1 cellular context compared by ENCODE assay signal in genomic region chr19:32373614-32374295, GRCh38.
TF ChIP-seq lines count a peak whose summit lies in the region.

No MANE protein-coding gene starts in this region.

TF ChIP-seq in HepG2, 621 proteins besides CTCF, POLR2A, EP300 and RAD21 (continued from another document and continues in another):
- TF ChIP-seq ZBTB7A (CRISPR knock-in tag; IDR thresholded peaks at IDR 0.05): no peak
- no peak for TF ChIP-seq SAFB2 (CRISPR knock-in tag; IDR thresholded peaks at IDR 0.05; ENCODE audit: borderline replicate concordance, low read depth)
- TF ChIP-seq ZNF574 (CRISPR knock-in tag; IDR thresholded peaks at IDR 0.05): peak; percentile 47; the same call in 1 of the 2 replicates
- TF ChIP-seq, protein P1, sequence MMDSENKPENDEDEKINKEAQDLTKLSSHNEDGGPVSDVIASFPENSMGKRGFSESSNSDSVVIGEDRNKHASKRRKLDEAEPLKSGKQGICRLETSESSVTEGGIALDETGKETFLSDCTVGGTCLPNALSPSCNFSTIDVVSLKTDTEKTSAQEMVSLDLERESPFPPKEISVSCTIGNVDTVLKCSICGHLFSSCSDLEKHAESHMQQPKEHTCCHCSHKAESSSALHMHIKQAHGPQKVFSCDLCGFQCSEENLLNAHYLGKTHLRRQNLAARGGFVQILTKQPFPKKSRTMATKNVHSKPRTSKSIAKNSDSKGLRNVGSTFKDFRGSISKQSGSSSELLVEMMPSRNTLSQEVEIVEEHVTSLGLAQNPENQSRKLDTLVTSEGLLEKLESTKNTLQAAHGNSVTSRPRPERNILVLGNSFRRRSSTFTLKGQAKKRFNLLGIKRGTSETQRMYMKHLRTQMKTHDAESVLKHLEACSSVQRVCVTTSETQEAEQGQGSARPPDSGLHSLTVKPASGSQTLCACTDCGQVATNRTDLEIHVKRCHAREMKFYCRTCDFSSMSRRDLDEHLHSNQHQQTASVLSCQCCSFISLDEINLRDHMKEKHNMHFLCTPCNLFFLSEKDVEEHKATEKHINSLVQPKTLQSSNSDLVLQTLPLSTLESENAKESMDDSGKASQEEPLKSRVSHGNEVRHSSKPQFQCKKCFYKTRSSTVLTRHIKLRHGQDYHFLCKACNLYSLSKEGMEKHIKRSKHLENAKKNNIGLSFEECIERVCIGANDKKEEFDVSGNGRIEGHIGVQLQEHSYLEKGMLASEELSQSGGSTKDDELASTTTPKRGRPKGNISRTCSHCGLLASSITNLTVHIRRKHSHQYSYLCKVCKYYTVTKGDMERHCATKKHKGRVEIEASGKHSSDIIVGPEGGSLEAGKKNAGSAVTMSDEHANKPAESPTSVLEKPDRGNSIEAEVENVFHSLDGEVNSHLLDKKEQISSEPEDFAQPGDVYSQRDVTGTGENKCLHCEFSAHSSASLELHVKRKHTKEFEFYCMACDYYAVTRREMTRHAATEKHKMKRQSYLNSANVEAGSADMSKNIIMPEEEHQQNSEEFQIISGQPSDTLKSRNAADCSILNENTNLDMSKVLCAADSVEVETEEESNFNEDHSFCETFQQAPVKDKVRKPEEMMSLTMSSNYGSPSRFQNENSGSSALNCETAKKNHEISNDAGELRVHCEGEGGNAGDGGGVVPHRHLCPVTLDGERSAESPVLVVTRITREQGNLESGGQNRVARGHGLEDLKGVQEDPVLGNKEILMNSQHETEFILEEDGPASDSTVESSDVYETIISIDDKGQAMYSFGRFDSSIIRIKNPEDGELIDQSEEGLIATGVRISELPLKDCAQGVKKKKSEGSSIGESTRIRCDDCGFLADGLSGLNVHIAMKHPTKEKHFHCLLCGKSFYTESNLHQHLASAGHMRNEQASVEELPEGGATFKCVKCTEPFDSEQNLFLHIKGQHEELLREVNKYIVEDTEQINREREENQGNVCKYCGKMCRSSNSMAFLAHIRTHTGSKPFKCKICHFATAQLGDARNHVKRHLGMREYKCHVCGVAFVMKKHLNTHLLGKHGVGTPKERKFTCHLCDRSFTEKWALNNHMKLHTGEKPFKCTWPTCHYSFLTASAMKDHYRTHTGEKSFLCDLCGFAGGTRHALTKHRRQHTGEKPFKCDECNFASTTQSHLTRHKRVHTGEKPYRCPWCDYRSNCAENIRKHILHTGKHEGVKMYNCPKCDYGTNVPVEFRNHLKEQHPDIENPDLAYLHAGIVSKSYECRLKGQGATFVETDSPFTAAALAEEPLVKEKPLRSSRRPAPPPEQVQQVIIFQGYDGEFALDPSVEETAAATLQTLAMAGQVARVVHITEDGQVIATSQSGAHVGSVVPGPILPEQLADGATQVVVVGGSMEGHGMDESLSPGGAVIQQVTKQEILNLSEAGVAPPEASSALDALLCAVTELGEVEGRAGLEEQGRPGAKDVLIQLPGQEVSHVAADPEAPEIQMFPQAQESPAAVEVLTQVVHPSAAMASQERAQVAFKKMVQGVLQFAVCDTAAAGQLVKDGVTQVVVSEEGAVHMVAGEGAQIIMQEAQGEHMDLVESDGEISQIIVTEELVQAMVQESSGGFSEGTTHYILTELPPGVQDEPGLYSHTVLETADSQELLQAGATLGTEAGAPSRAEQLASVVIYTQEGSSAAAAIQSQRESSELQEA (CRISPR knock-in tag; IDR thresholded peaks at IDR 0.05; ENCODE audit: not compliant biosample characterization): no peak
- 0 out of 2 replicates have a peak, but pooled peaks have one; percentile 46 for TF ChIP-seq ZFP90 (CRISPR knock-in tag; IDR thresholded peaks at IDR 0.05; ENCODE audit: borderline replicate concordance)
- TF ChIP-seq, protein P2, sequence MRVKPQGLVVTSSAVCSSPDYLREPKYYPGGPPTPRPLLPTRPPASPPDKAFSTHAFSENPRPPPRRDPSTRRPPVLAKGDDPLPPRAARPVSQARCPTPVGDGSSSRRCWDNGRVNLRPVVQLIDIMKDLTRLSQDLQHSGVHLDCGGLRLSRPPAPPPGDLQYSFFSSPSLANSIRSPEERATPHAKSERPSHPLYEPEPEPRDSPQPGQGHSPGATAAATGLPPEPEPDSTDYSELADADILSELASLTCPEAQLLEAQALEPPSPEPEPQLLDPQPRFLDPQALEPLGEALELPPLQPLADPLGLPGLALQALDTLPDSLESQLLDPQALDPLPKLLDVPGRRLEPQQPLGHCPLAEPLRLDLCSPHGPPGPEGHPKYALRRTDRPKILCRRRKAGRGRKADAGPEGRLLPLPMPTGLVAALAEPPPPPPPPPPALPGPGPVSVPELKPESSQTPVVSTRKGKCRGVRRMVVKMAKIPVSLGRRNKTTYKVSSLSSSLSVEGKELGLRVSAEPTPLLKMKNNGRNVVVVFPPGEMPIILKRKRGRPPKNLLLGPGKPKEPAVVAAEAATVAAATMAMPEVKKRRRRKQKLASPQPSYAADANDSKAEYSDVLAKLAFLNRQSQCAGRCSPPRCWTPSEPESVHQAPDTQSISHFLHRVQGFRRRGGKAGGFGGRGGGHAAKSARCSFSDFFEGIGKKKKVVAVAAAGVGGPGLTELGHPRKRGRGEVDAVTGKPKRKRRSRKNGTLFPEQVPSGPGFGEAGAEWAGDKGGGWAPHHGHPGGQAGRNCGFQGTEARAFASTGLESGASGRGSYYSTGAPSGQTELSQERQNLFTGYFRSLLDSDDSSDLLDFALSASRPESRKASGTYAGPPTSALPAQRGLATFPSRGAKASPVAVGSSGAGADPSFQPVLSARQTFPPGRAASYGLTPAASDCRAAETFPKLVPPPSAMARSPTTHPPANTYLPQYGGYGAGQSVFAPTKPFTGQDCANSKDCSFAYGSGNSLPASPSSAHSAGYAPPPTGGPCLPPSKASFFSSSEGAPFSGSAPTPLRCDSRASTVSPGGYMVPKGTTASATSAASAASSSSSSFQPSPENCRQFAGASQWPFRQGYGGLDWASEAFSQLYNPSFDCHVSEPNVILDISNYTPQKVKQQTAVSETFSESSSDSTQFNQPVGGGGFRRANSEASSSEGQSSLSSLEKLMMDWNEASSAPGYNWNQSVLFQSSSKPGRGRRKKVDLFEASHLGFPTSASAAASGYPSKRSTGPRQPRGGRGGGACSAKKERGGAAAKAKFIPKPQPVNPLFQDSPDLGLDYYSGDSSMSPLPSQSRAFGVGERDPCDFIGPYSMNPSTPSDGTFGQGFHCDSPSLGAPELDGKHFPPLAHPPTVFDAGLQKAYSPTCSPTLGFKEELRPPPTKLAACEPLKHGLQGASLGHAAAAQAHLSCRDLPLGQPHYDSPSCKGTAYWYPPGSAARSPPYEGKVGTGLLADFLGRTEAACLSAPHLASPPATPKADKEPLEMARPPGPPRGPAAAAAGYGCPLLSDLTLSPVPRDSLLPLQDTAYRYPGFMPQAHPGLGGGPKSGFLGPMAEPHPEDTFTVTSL (CRISPR knock-in tag; IDR thresholded peaks at IDR 0.05; ENCODE audit: borderline replicate concordance): peak; percentile 88; the same call in 1 of the 2 replicates
- peak; percentile 48 for TF ChIP-seq KDM1A (CRISPR knock-in tag; IDR thresholded peaks at IDR 0.05)
- TF ChIP-seq STAT6 (CRISPR knock-in tag; IDR thresholded peaks at IDR 0.05; ENCODE audit: borderline replicate concordance): 0 out of 2 replicates have a peak, but pooled peaks have one; percentile 67
- no peak for TF ChIP-seq ZNF251 (CRISPR knock-in tag; IDR thresholded peaks at IDR 0.05)
- TF ChIP-seq, protein P3, sequence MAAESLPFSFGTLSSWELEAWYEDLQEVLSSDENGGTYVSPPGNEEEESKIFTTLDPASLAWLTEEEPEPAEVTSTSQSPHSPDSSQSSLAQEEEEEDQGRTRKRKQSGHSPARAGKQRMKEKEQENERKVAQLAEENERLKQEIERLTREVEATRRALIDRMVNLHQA (CRISPR knock-in tag; IDR thresholded peaks at IDR 0.05): no peak
- TF ChIP-seq KLF16 (CRISPR knock-in tag; IDR thresholded peaks at IDR 0.05): peak in 1 of 2 experiments; percentile 70; a peak in 1 of 4 replicates
- TF ChIP-seq ZNF557 (CRISPR knock-in tag; IDR thresholded peaks at IDR 0.05): peak; percentile 85; the same call in 1 of the 2 replicates
- TF ChIP-seq, protein P4, sequence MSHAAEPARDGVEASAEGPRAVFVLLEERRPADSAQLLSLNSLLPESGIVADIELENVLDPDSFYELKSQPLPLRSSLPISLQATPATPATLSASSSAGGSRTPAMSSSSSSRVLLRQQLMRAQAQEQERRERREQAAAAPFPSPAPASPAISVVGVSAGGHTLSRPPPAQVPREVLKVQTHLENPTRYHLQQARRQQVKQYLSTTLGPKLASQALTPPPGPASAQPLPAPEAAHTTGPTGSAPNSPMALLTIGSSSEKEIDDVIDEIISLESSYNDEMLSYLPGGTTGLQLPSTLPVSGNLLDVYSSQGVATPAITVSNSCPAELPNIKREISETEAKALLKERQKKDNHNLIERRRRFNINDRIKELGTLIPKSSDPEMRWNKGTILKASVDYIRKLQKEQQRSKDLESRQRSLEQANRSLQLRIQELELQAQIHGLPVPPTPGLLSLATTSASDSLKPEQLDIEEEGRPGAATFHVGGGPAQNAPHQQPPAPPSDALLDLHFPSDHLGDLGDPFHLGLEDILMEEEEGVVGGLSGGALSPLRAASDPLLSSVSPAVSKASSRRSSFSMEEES (CRISPR knock-in tag; IDR thresholded peaks at IDR 0.05): peak; percentile 79
- TF ChIP-seq NR2F2 (IDR thresholded peaks at IDR 0.05; ENCODE audit: borderline replicate concordance, low read depth): 0 out of 2 replicates have a peak, but pooled peaks have one; percentile 32
- peak; percentile 70; the same call in 1 of the 2 replicates for TF ChIP-seq MIER2 (CRISPR knock-in tag; IDR thresholded peaks at IDR 0.05)
- TF ChIP-seq MBD4 (IDR thresholded peaks at IDR 0.05; ENCODE audit: borderline replicate concordance, low read length): no peak
- TF ChIP-seq, protein P5, sequence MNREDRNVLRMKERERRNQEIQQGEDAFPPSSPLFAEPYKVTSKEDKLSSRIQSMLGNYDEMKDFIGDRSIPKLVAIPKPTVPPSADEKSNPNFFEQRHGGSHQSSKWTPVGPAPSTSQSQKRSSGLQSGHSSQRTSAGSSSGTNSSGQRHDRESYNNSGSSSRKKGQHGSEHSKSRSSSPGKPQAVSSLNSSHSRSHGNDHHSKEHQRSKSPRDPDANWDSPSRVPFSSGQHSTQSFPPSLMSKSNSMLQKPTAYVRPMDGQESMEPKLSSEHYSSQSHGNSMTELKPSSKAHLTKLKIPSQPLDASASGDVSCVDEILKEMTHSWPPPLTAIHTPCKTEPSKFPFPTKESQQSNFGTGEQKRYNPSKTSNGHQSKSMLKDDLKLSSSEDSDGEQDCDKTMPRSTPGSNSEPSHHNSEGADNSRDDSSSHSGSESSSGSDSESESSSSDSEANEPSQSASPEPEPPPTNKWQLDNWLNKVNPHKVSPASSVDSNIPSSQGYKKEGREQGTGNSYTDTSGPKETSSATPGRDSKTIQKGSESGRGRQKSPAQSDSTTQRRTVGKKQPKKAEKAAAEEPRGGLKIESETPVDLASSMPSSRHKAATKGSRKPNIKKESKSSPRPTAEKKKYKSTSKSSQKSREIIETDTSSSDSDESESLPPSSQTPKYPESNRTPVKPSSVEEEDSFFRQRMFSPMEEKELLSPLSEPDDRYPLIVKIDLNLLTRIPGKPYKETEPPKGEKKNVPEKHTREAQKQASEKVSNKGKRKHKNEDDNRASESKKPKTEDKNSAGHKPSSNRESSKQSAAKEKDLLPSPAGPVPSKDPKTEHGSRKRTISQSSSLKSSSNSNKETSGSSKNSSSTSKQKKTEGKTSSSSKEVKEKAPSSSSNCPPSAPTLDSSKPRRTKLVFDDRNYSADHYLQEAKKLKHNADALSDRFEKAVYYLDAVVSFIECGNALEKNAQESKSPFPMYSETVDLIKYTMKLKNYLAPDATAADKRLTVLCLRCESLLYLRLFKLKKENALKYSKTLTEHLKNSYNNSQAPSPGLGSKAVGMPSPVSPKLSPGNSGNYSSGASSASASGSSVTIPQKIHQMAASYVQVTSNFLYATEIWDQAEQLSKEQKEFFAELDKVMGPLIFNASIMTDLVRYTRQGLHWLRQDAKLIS (CRISPR knock-in tag; IDR thresholded peaks at IDR 0.05): no peak
- TF ChIP-seq TGIF2 (CRISPR knock-in tag; IDR thresholded peaks at IDR 0.05): 0 out of 2 replicates have a peak, but pooled peaks have one; percentile 19
- peak; percentile 75 for TF ChIP-seq HOXA3 (CRISPR knock-in tag; IDR thresholded peaks at IDR 0.05)
- no peak for TF ChIP-seq ZNF350 (CRISPR knock-in tag; IDR thresholded peaks at IDR 0.05; ENCODE audit: borderline replicate concordance, low read depth)
- TF ChIP-seq JUN (CRISPR knock-in tag; IDR thresholded peaks at IDR 0.05): peak; percentile 93
- peak; percentile 86 for TF ChIP-seq RARA (CRISPR knock-in tag; IDR thresholded peaks at IDR 0.05)
- TF ChIP-seq MED1 (CRISPR knock-in tag; IDR thresholded peaks at IDR 0.05): peak; percentile 90
- no peak for TF ChIP-seq PRPF4 (IDR thresholded peaks at IDR 0.05; ENCODE audit: low read depth, low read length, poor library complexity, severe bottlenecking)
- peak; percentile 78; the same call in 1 of the 2 replicates for TF ChIP-seq ZBTB20 (CRISPR knock-in tag; IDR thresholded peaks at IDR 0.05; ENCODE audit: borderline replicate concordance, low read depth)
- peak; percentile 66 for TF ChIP-seq HNF4A (CRISPR knock-in tag; IDR thresholded peaks at IDR 0.05)
- TF ChIP-seq GABPA (IDR thresholded peaks at IDR 0.05; ENCODE audit: low read depth, low read length): no peak
- peak; percentile 19; the same call in 1 of the 2 replicates for TF ChIP-seq GABPA (CRISPR knock-in tag; IDR thresholded peaks at IDR 0.05; ENCODE audit: low read depth)
- TF ChIP-seq ZNF749 (CRISPR knock-in tag; IDR thresholded peaks at IDR 0.05; ENCODE audit: borderline replicate concordance): no peak
